ENCODE assay signal across 23 cellular contexts in genomic region chr3:191259486-191259885, GRCh38.
A peak's percentile ranks its signal among the peaks of the same experiment; 100 is the strongest.
DNase-seq lines count a peak whose midpoint lies in the region; ATAC-seq lines count a peak whose summit lies in the region.
"Had no signal": no experiment of that assay in that cellular context is flagged by ENCODE, and none has a peak within 500 bp of the region (broad histone marks: within the 10 kb centered on the region; RNA-seq: fewer than 3 reads in every experiment).

No MANE protein-coding gene starts in this region.

- no peaks in the 10 kb centered on the region for H3K36me3 ChIP-seq in BLaER1
- no peaks in the 10 kb centered on the region for H3K36me3 ChIP-seq in skeletal muscle satellite cell (ENCODE audit: insufficient read depth, low read length)
- H3K36me3 ChIP-seq: SJSA1 had no signal

- H3K4me3 ChIP-seq in BLaER1 (no peak overlapping the region), skeletal muscle satellite cell (ENCODE audit: low read length) (peak overlapping the region; percentile 61)
- H3K4me3 ChIP-seq: PC-9 had no signal

- H3K4me2 ChIP-seq in BLaER1, result peak overlapping the region; percentile 55; the same call in 1 of the 2 replicates
- H3K4me2 ChIP-seq in skeletal muscle satellite cell (ENCODE audit: low read length), result peak overlapping the region; percentile 83

- H3K27ac ChIP-seq in BLaER1, result no peak overlapping the region
- H3K27ac ChIP-seq: PC-9 had no signal

- intact Hi-C loops in posterior cingulate gyrus (cut with DNase I), result no loop called here

- ATAC-seq in GM21360 (IDR thresholded peaks at IDR 0.05; ENCODE audit: unreplicated experiment) (no peak), GM18858 (IDR thresholded peaks at IDR 0.05; ENCODE audit: unreplicated experiment) (no peak)
- ATAC-seq: HCT116 had no signal

- DNase-seq in EL (peak; percentile 36), RPMI7951 (ENCODE audit: low read depth) (peak; percentile 51), posterior cingulate gyrus (no peak)
- no peak for DNase-seq in activated CD4-positive, alpha-beta T cell treated with anti-CD3 and anti-CD28 coated beads, Interleukin-2, amount 50 U/mL, for 4 hours
- DNase-seq: AML-193, Calu3, DMS79 treated with DMSO at 0.1 percent for 48 hours, IMR-90, Karpas-422, NCI-H1105 treated with DMSO at 0.1 percent for 48 hours, NCI-H1694, NCI-H2029 treated with DMSO at 0.1 percent for 48 hours, NCI-H446 treated with DMSO at 0.1 percent for 48 hours, NCI-H526 treated with DMSO at 0.1 percent for 48 hours, Right ventricle myocardium superior, RPMI8226 had no signal

- no peaks in the 10 kb centered on the region for H4K20me1 ChIP-seq in BLaER1

- H3K27me3 ChIP-seq in BLaER1, result no peaks in the 10 kb centered on the region
- no peaks in the 10 kb centered on the region for H3K27me3 ChIP-seq in skeletal muscle satellite cell (ENCODE audit: control insufficient read depth, insufficient read depth, low read length)
- H3K27me3 ChIP-seq: SJSA1 had no signal

- H3K9ac ChIP-seq in BLaER1 (no peak overlapping the region), skeletal muscle satellite cell (ENCODE audit: low read depth, low read length) (no peak overlapping the region)

- H3K9me3 ChIP-seq in BLaER1 (no peaks in the 10 kb centered on the region), skeletal muscle satellite cell (replicated peaks; ENCODE audit: low read length) (no peaks in the 10 kb centered on the region)
- H3K9me3 ChIP-seq: SJSA1 had no signal

- peaks cover 9% of the 10 kb centered on the region for H3K4me1 ChIP-seq in BLaER1
- no peaks in the 10 kb centered on the region for H3K4me1 ChIP-seq in skeletal muscle satellite cell (ENCODE audit: control insufficient read depth, insufficient read depth, low read length)
- H3K4me1 ChIP-seq: SJSA1 had no signal

Comparison
In these comparisons a context has a peak if more than half of its experiments do, and no peak if none do; other contexts are left out.
1. DNase-seq: peak in EL (single experiment) and RPMI7951 (single experiment); none in activated CD4-positive, alpha-beta T cell treated with anti-CD3 and anti-CD28 coated beads, Interleukin-2, amount 50 U/mL, for 4 hours (0 of 2) and posterior cingulate gyrus (0 of 10).